8 cellular contexts compared by ENCODE assay signal in genomic region chr5:149141957-149142851, GRCh38. TPM values are rescaled to one million over a fixed set of nuclear protein-coding genes. Genes with fewer than 3 reads are reported as not detected.
DNase-seq lines count a peak whose midpoint lies in the region; ATAC-seq, FAIRE-seq and TF ChIP-seq lines count a peak whose summit lies in the region.

No MANE protein-coding gene starts in this region.

- peaks cover 0 to 19% (median 16%) of the 10 kb centered on the region in 11 experiments; a peak in 19 of 22 replicates for H3K27me3 ChIP-seq in BLaER1 treated with 17β-estradiol and CSF1 and Interleukin-3, amounts not matched to agents 10 nM and 100 nM
- no peaks in the 10 kb centered on the region for H3K27me3 ChIP-seq in KMS-11 (ENCODE audit: insufficient read depth, low read depth)
- H3K27me3 ChIP-seq in HepG2 (ENCODE audit: control insufficient read depth in 1 of 2, insufficient read depth in 2 of 2, low read length in 2 of 2): peaks cover 0 to 3% of the 10 kb centered on the region in 2 experiments; a peak in 3 of 5 replicates

- H3K36me3 ChIP-seq in BLaER1 treated with 17β-estradiol and CSF1 and Interleukin-3, amounts not matched to agents 10 nM and 100 nM: no peaks in the 10 kb centered on the region
- no peaks in the 10 kb centered on the region for H3K36me3 ChIP-seq in KMS-11 (ENCODE audit: insufficient read depth)
- no peaks in the 10 kb centered on the region for H3K36me3 ChIP-seq in HepG2 (replicated peaks in 1 of 2; ENCODE audit: control insufficient read depth in 1 of 2, insufficient read depth in 2 of 2, low read length in 2 of 2)

- TF ChIP-seq EP300 in HepG2 (IDR thresholded peaks at IDR 0.05; ENCODE audit: low read depth in 2 of 2, low read length in 2 of 2) (no peak), HepG2 (CRISPR knock-in tag; IDR thresholded peaks at IDR 0.05; ENCODE audit: borderline replicate concordance) (no peak)

- H3K9me3 ChIP-seq in BLaER1 treated with 17β-estradiol and CSF1 and Interleukin-3, amounts not matched to agents 10 nM and 100 nM (replicated peaks in 1 of 11): peaks cover 9 to 18% (median 12%) of the 10 kb centered on the region in 11 experiments; a peak in 13 of 22 replicates
- H3K9me3 ChIP-seq in HepG2 (ENCODE audit: low read length): no peaks in the 10 kb centered on the region

- H3K79me2 ChIP-seq in KMS-11 (ENCODE audit: insufficient read depth, low read depth) (no peaks in the 10 kb centered on the region), HepG2 (ENCODE audit: insufficient read depth, low read length) (no peaks in the 10 kb centered on the region)

- TF ChIP-seq CTCF in KMS-11 (conservative IDR thresholded peaks at IDR 0.05; ENCODE audit: low read depth, low read length) (no peak), cardiac fibroblast (IDR thresholded peaks at IDR 0.05; ENCODE audit: low read depth, low read length) (no peak), HepG2 (CRISPR knock-in tag; IDR thresholded peaks at IDR 0.05) (no peak)

- peaks cover 12 to 33% (median 16%) of the 10 kb centered on the region in 10 experiments for H3K4me1 ChIP-seq in BLaER1 treated with 17β-estradiol and CSF1 and Interleukin-3, amounts not matched to agents 10 nM and 100 nM
- H3K4me1 ChIP-seq in KMS-11 (ENCODE audit: low read depth, poor library complexity, severe bottlenecking): no peaks in the 10 kb centered on the region
- peaks cover 45% of the 10 kb centered on the region for H3K4me1 ChIP-seq in HepG2 (ENCODE audit: insufficient read depth, low read length)

- peak overlapping the region; percentile 85 to 98 (median 95) for H3K4me2 ChIP-seq in BLaER1 treated with 17β-estradiol and CSF1 and Interleukin-3, amounts not matched to agents 10 nM and 100 nM
- H3K4me2 ChIP-seq in KMS-11 (peak overlapping the region; percentile 57; the same call in 1 of the 2 replicates), HepG2 (ENCODE audit: low read depth, low read length) (peak overlapping the region; percentile 88)

- no peaks in the 10 kb centered on the region for H4K20me1 ChIP-seq in BLaER1 treated with 17β-estradiol and CSF1 and Interleukin-3, amounts not matched to agents 10 nM and 100 nM
- H4K20me1 ChIP-seq in KMS-11 (ENCODE audit: insufficient read depth): no peaks in the 10 kb centered on the region
- no peaks in the 10 kb centered on the region for H4K20me1 ChIP-seq in HepG2 (ENCODE audit: insufficient read depth, low read length)

- peak; percentile 48 to 62 for DNase-seq in cardiac fibroblast (ENCODE audit: low read depth in 2 of 2)
- no peak for DNase-seq in HepG2 (ENCODE audit: low spot score)
- DNase-seq in superior temporal gyrus (ENCODE audit: extremely low spot score): peak; percentile 44
- no peak for DNase-seq in kidney glomerular epithelial cell (lab: John Stamatoyannopoulos, UW)

- POLR2A ChIA-PET in HepG2 (lab: Yijun Ruan, JAX): interaction anchor here (1.2 to 4.9 kb wide), 6 partner anchors 8 to 87 kb away, joined by 3 to 68 read pairs (median 12); no protein-coding TSS in a partner anchor

- CTCF ChIA-PET in HepG2 (lab: Yijun Ruan, JAX; ENCODE audit: low intra/inter-chr PET ratio, low total read pairs): interaction anchor here (1.6 to 3.2 kb wide), 4 partner anchors 86 to 127 kb away, joined by 4 to 45 read pairs (median 6); no protein-coding TSS in a partner anchor

- in situ Hi-C loops in HepG2 (cut with HindIII; ENCODE audit: extremely low pct_ligation_motif_present, low pct_unique_long_range_greater_than_20kb): loop anchor here (5.0 to 25.0 kb wide), 2 partner anchors 85 to 420 kb away; partner anchors contain the start of gene CSNK1A1

- intact Hi-C loops in HepG2 (cut with micrococcal nuclease; ENCODE audit: unreplicated experiment): loop anchor here (1.0 to 10.0 kb wide), 5 partner anchors 10 to 423 kb away; no protein-coding TSS in a partner anchor

- no peak for TF ChIP-seq RAD21 in HepG2 (CRISPR knock-in tag; IDR thresholded peaks at IDR 0.05)

- H3K27ac ChIP-seq in BLaER1 treated with 17β-estradiol and CSF1 and Interleukin-3, amounts not matched to agents 10 nM and 100 nM: peak overlapping the region in 1 of 11 experiments; percentile 52; a peak in 2 of 22 replicates
- H3K27ac ChIP-seq in KMS-11 (no peak overlapping the region), HepG2 (ENCODE audit: extremely low read length, insufficient read depth, low read length) (no peak overlapping the region)

- peak overlapping the region in 4 of 11 experiments; percentile 59 to 67 (median 64); a peak in 4 of 22 replicates for H3K9ac ChIP-seq in BLaER1 treated with 17β-estradiol and CSF1 and Interleukin-3, amounts not matched to agents 10 nM and 100 nM
- no peak overlapping the region for H3K9ac ChIP-seq in KMS-11
- peak overlapping the region; percentile 63 for H3K9ac ChIP-seq in HepG2 (ENCODE audit: insufficient read depth, low read depth, low read length)

- WGBS in HepG2 (ENCODE audit: low lambda C conversion rate): 7% methylated on average over 19 of the region's 20 CpGs

- H2AFZ ChIP-seq in KMS-11 (ENCODE audit: low read depth) (peak overlapping the region; percentile 83), HepG2 (ENCODE audit: low read length) (peak overlapping the region; percentile 44)

- TF ChIP-seq POLR2A in HepG2 (IDR thresholded peaks at IDR 0.05; ENCODE audit: insufficient read depth in 1 of 2, low read depth in 2 of 2, low read length in 2 of 2): no peak

- TSS peak; percentile 60 for BruUV-seq in HepG2 (replicated peaks; lab: Mats Ljungman, UMichigan)

- H3K4me3 ChIP-seq in BLaER1 treated with 17β-estradiol and CSF1 and Interleukin-3, amounts not matched to agents 10 nM and 100 nM: peak overlapping the region; percentile 55 to 76 (median 63)
- no peak overlapping the region for H3K4me3 ChIP-seq in KMS-11 (IDR thresholded peaks at IDR 0.05; ENCODE audit: insufficient read depth, low read depth, low read length)
- H3K4me3 ChIP-seq in cardiac fibroblast (replicated peaks in 1 of 2; ENCODE audit: low read depth in 2 of 2, low read length in 2 of 2): peak overlapping the region; percentile 63 to 89
- peak overlapping the region; percentile 63 to 82 (median 71) for H3K4me3 ChIP-seq in HepG2 (replicated peaks in 1 of 3; ENCODE audit: insufficient read depth in 1 of 3, low read depth in 2 of 3, low read length in 3 of 3)

- ATAC-seq in HepG2 (peak; percentile 71), HG03159 (IDR thresholded peaks at IDR 0.05; ENCODE audit: unreplicated experiment) (no peak), HG02678 (IDR thresholded peaks at IDR 0.05; ENCODE audit: unreplicated experiment) (no peak)

- no peak for FAIRE-seq in HepG2 (lab: Jason Lieb, UNC)

TF ChIP-seq in HepG2, 621 proteins besides CTCF, POLR2A, EP300 and RAD21 (continues in another document):
- TF ChIP-seq CEBPB (IDR thresholded peaks at IDR 0.05; ENCODE audit: borderline replicate concordance, low read depth, low read length) (peak; percentile 68), NAIF1 (CRISPR knock-in tag; IDR thresholded peaks at IDR 0.05; ENCODE audit: borderline replicate concordance) (0 out of 2 replicates have a peak, but pooled peaks have one; percentile 33), GFI1 (CRISPR knock-in tag; IDR thresholded peaks at IDR 0.05; ENCODE audit: borderline replicate concordance) (0 out of 2 replicates have a peak, but pooled peaks have one; percentile 38), RARG (CRISPR knock-in tag; IDR thresholded peaks at IDR 0.05; ENCODE audit: low read depth) (no peak), USF2 (IDR thresholded peaks at IDR 0.05; ENCODE audit: low read depth, low read length) (no peak), USF2 (CRISPR knock-in tag; IDR thresholded peaks at IDR 0.05; ENCODE audit: borderline replicate concordance) (no peak), SMARCC2 (IDR thresholded peaks at IDR 0.05) (no peak), SALL1 (CRISPR knock-in tag; IDR thresholded peaks at IDR 0.05) (0 out of 2 replicates have a peak, but pooled peaks have one; percentile 11), BCL6 (CRISPR knock-in tag; IDR thresholded peaks at IDR 0.05) (0 out of 2 replicates have a peak, but pooled peaks have one; percentile 16)

RNA-seq across cellular contexts. Expression of gene ABLIM3, which starts 0.9 kb away (rescaled TPM):
- 0.53 and 0.67 TPM in 2 replicates for total RNA-seq in HepG2 (2016; rRNA removed; fragmentation: Illumina TruSeq; extraction: Trizol)
- total RNA-seq in HepG2 (2016; cell fraction: cytosol; rRNA removed; fragmentation: Illumina TruSeq; extraction: Trizol; ENCODE audit: low read depth): 0.26 and 0.61 TPM in 2 replicates
- total RNA-seq in HepG2 (2016; cell fraction: insoluble cytoplasmic fraction; rRNA removed; fragmentation: Illumina TruSeq; extraction: Trizol): 0.61 and 0.63 TPM in 2 replicates
- total RNA-seq in HepG2 (2016; cell fraction: membrane; rRNA removed; fragmentation: Illumina TruSeq; extraction: Trizol): 0.90 and 0.93 TPM in 2 replicates
- total RNA-seq in HepG2 (2016; cell fraction: nucleus; rRNA removed; fragmentation: Illumina TruSeq; extraction: Trizol): 0.72 and 1.0 TPM in 2 replicates
- 6.3 and 9.7 TPM in 2 replicates for polyA plus RNA-seq in HepG2 (2011; rRNA removed)
- polyA plus RNA-seq in HepG2 (2011; cell fraction: cytosol; rRNA removed): 4.9 and 6.0 TPM in 2 replicates
- polyA plus RNA-seq in HepG2 (2011; cell fraction: nucleus; rRNA removed): 24.1 and 26.3 TPM in 2 replicates
- polyA plus RNA-seq in HepG2 (2012): 10.3 and 13.7 TPM in 2 replicates
- polyA plus RNA-seq in HepG2 (2016; cell fraction: cytosol; fragmentation: Illumina TruSeq; extraction: Trizol; ENCODE audit: low read depth): 0.49 and 0.66 TPM in 2 replicates
- 0.87 and 1.1 TPM in 2 replicates for polyA plus RNA-seq in HepG2 (2016; cell fraction: insoluble cytoplasmic fraction; fragmentation: Illumina TruSeq; extraction: Trizol; ENCODE audit: low read depth)
- 1.1 and 1.4 TPM in 2 replicates for polyA plus RNA-seq in HepG2 (2016; cell fraction: membrane; fragmentation: Illumina TruSeq; extraction: Trizol; ENCODE audit: low read depth)
- 1.6 and 2.5 TPM in 2 replicates for polyA plus RNA-seq in HepG2 (2016; cell fraction: nucleus; fragmentation: Illumina TruSeq; extraction: Trizol; ENCODE audit: insufficient read depth, low read depth)
- polyA minus RNA-seq in HepG2 (2011; rRNA and poly(A)+ RNA removed; ENCODE audit: low replicate concordance): 3.1 and 22.0 TPM in 2 replicates
- polyA minus RNA-seq in HepG2 (2011; cell fraction: cytosol; rRNA and poly(A)+ RNA removed): 2.4 and 4.0 TPM in 2 replicates
- 15.7 and 24.0 TPM in 2 replicates for polyA minus RNA-seq in HepG2 (2011; cell fraction: nucleus; rRNA and poly(A)+ RNA removed)

Comparison
In these comparisons a context has a peak if more than half of its experiments do, and no peak if none do; other contexts are left out.
1. DNase-seq: peak in cardiac fibroblast (2 of 2) and superior temporal gyrus (single experiment); none in HepG2 (single experiment) and kidney glomerular epithelial cell (single experiment).
2. Peak in every context shown above with its lines, with median percentiles within 50 percentile points of each other: H3K4me2 ChIP-seq.